In the genomic region with DNA sequence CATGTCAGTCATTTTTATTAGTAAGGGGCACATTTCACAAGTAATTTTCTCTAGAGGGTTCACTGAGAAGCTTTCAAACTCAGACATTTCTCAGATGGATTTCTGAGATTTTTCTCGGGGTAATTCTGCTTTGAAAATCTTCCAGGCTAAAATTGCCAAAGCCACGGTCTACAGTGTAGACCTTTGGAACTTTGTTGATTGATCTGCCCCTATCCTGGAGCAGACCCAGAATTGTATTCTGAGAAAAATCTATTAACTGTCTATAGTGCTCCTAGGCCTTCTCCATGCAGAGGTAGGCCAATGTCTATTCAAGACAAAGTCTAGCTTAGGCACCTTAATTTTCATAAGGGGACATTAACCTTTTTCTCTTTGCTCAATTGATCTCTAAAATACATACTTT, we compare ENCODE assay signal across 25 cellular contexts.
DNase-seq lines count a peak whose midpoint lies in the region; ATAC-seq and TF ChIP-seq lines count a peak whose summit lies in the region.
"Had no signal": no experiment of that assay in that cellular context is flagged by ENCODE, and none has a peak within 500 bp of the region (broad histone marks: within the 10 kb centered on the region; RNA-seq: fewer than 3 reads in every experiment).

No MANE protein-coding gene starts in this region.

- peak; percentile 51 for DNase-seq in left lobe of liver (ENCODE audit: low spot score)
- DNase-seq in mesendoderm, result no peak
- no peak for DNase-seq in NCI-H2107 (lab: John Stamatoyannopoulos, UW)
- DNase-seq: 8988T; ACHN; BE2C; C1 segment of cervical spinal cord; CD4-positive, alpha-beta memory T cell; CD4-positive, CD25-positive, alpha-beta regulatory T cell; CD8-positive, alpha-beta memory T cell; COR-L47; DMS 273 treated with DMSO at 0.1 percent for 48 hours; DMS153; DMS53; DMS79; DND-41; EL; GDM1 had no signal

- H3K27me3 Mint-ChIP-seq in stimulated activated memory B cell treated with anti-CD40 and anti-IgM and Interleukin-4, amounts not matched to agents 10 μg/mL and 1 μg/mL and 100 μg/mL, for 72 hours, result no peaks in the 10 kb centered on the region
- H3K27me3 Mint-ChIP-seq: CD4-positive, alpha-beta memory T cell; CD8-positive, alpha-beta memory T cell had no signal

- peak; percentile 77 for ATAC-seq in left lobe of liver
- no peak for ATAC-seq in HG03342 (IDR thresholded peaks at IDR 0.05; ENCODE audit: unreplicated experiment)
- ATAC-seq in GM19452 (IDR thresholded peaks at IDR 0.05; ENCODE audit: unreplicated experiment), result no peak
- ATAC-seq in stimulated activated memory B cell treated with anti-CD40 and anti-IgM and Interleukin-4, amounts not matched to agents 10 μg/mL and 1 μg/mL and 100 μg/mL, for 72 hours, result no peak
- ATAC-seq: GM12878 had no signal

- H3K18ac ChIP-seq in mesendoderm (ENCODE audit: low read length), result no peak overlapping the region

- H3K36me3 ChIP-seq in liver (ENCODE audit: control insufficient read depth in 4 of 4, insufficient read depth in 3 of 4, low read depth in 1 of 4, low read length in 3 of 4) (no peaks in the 10 kb centered on the region), mesendoderm (ENCODE audit: control insufficient read depth, insufficient read depth, low read length) (no peaks in the 10 kb centered on the region)
- H3K36me3 ChIP-seq: BE2C, BLaER1 had no signal

- no peak overlapping the region for H4K5ac ChIP-seq in mesendoderm (ENCODE audit: low read length)

- H2BK15ac ChIP-seq in mesendoderm (replicated peaks; ENCODE audit: low read depth), result peak overlapping the region; percentile 85

- H3K79me2 ChIP-seq in mesendoderm (ENCODE audit: control insufficient read depth, insufficient read depth, low read length), result no peaks in the 10 kb centered on the region

- no peak overlapping the region for H2AK5ac ChIP-seq in mesendoderm (ENCODE audit: low read length)

- peaks cover 4% of the 10 kb centered on the region for H3K9me3 Mint-ChIP-seq in stimulated activated memory B cell treated with anti-CD40 and anti-IgM and Interleukin-4, amounts not matched to agents 10 μg/mL and 1 μg/mL and 100 μg/mL, for 72 hours

- H3K36me3 Mint-ChIP-seq in stimulated activated memory B cell treated with anti-CD40 and anti-IgM and Interleukin-4, amounts not matched to agents 10 μg/mL and 1 μg/mL and 100 μg/mL, for 72 hours, result no peaks in the 10 kb centered on the region
- H3K36me3 Mint-ChIP-seq: CD14-positive monocyte; CD4-positive, alpha-beta memory T cell; CD4-positive, CD25-positive, alpha-beta regulatory T cell had no signal

- WGBS in liver, result 32% methylated on average over 2 of the region's 2 CpGs
- WGBS in mesendoderm (ENCODE audit: extremely low coverage, insufficient coverage, low lambda C conversion rate), result no CpG with 5 or more reads among the region's 2 CpGs

- peak overlapping the region in 2 of 3 donors; percentile 2 to 7 for H3K4me3 ChIP-seq in liver (ENCODE audit: low read depth in 1 of 3, low read length in 3 of 3)
- no peak overlapping the region for H3K4me3 ChIP-seq in mesendoderm (ENCODE audit: low read length)
- H3K4me3 ChIP-seq: BLaER1, GM12878 had no signal

- H4K8ac ChIP-seq in mesendoderm (ENCODE audit: low read depth, low read length), result no peak overlapping the region

- peaks cover 5 to 37% (median 19%) of the 10 kb centered on the region in 4 donors for H3K4me1 ChIP-seq in liver (ENCODE audit: control insufficient read depth in 4 of 4, insufficient read depth in 4 of 4, low read length in 3 of 4)
- H3K4me1 ChIP-seq in mesendoderm (ENCODE audit: control insufficient read depth, low read depth, low read length), result peaks cover 3% of the 10 kb centered on the region
- H3K4me1 ChIP-seq: BE2C had no signal

- H3K27me3 ChIP-seq in liver (ENCODE audit: control insufficient read depth in 4 of 4, insufficient read depth in 4 of 4, low read length in 3 of 4) (no peaks in the 10 kb centered on the region), mesendoderm (ENCODE audit: insufficient read depth, low read length, poor library complexity) (no peaks in the 10 kb centered on the region)
- H3K27me3 ChIP-seq: BE2C had no signal

- peaks cover 6% of the 10 kb centered on the region for H3K4me1 Mint-ChIP-seq in stimulated activated memory B cell treated with anti-CD40 and anti-IgM and Interleukin-4, amounts not matched to agents 10 μg/mL and 1 μg/mL and 100 μg/mL, for 72 hours

- peak in 1 of 2 donors; percentile 35 for TF ChIP-seq RAD21 in liver (IDR thresholded peaks at IDR 0.05)

- no peaks in the 10 kb centered on the region for H3K79me1 ChIP-seq in mesendoderm (ENCODE audit: low read length)

- H3K23ac ChIP-seq in mesendoderm (ENCODE audit: low read length), result no peak overlapping the region

- H3K27ac Mint-ChIP-seq in stimulated activated memory B cell treated with anti-CD40 and anti-IgM and Interleukin-4, amounts not matched to agents 10 μg/mL and 1 μg/mL and 100 μg/mL, for 72 hours, result no peak overlapping the region
- H3K27ac Mint-ChIP-seq: CD14-positive monocyte; CD4-positive, CD25-positive, alpha-beta regulatory T cell; CD8-positive, alpha-beta memory T cell had no signal

- TF ChIP-seq CTCF in liver (IDR thresholded peaks at IDR 0.05; ENCODE audit: low read depth, low read length, missing input control), result no peak

- H3K27ac ChIP-seq in liver (ENCODE audit: low read depth in 1 of 2, low read length in 2 of 2) (peak overlapping the region; percentile 21 to 69), mesendoderm (ENCODE audit: low read depth, low read length) (no peak overlapping the region)
- H3K27ac ChIP-seq: BLaER1 had no signal

- no peak overlapping the region for H2BK5ac ChIP-seq in mesendoderm (ENCODE audit: low read length)

- H3K9ac ChIP-seq in liver (ENCODE audit: low read depth in 1 of 2, low read length in 2 of 2) (peak overlapping the region in 1 of 2 donors; percentile 55), mesendoderm (ENCODE audit: low read length) (no peak overlapping the region)
- H3K9ac ChIP-seq: BLaER1 had no signal

- H2BK120ac ChIP-seq in mesendoderm (ENCODE audit: low read depth, low read length), result peak overlapping the region; percentile 28

- H3K4me3 Mint-ChIP-seq in stimulated activated memory B cell treated with anti-CD40 and anti-IgM and Interleukin-4, amounts not matched to agents 10 μg/mL and 1 μg/mL and 100 μg/mL, for 72 hours, result no peak overlapping the region
- H3K4me3 Mint-ChIP-seq: CD14-positive monocyte; CD4-positive, alpha-beta memory T cell had no signal

- H3K9me3 ChIP-seq in liver (ENCODE audit: control insufficient read depth in 4 of 4, low read length in 3 of 4), result peaks cover 0 to 2% (median 0%) of the 10 kb centered on the region in 4 donors
- H3K9me3 ChIP-seq: BE2C, BLaER1 had no signal

- H3K56ac ChIP-seq in mesendoderm (ENCODE audit: low read length), result no peak overlapping the region

- H3K4me2 ChIP-seq in mesendoderm (ENCODE audit: low read length), result no peak overlapping the region
- H3K4me2 ChIP-seq: BLaER1 had no signal

- peak overlapping the region; percentile 70 for H3K4ac ChIP-seq in mesendoderm (ENCODE audit: low read depth, low read length)

TF ChIP-seq in liver, 16 proteins besides CTCF, POLR2A, EP300 and RAD21 (continues in another document):
- TF ChIP-seq HNF4G (IDR thresholded peaks at IDR 0.05) (peak; percentile 72), TAF1 (conservative IDR thresholded peaks at IDR 0.05) (no peak), GABPA (IDR thresholded peaks at IDR 0.05 in 1 of 2, conservative IDR thresholded peaks at IDR 0.05 in 1 of 2) (no peak), SP1 (IDR thresholded peaks at IDR 0.05) (peak; percentile 89), NR2F2 (IDR thresholded peaks at IDR 0.05) (no peak), FOXA1 (IDR thresholded peaks at IDR 0.05) (no peak), YY1 (IDR thresholded peaks at IDR 0.05) (no peak), EGR1 (IDR thresholded peaks at IDR 0.05; ENCODE audit: low read depth in 2 of 2) (no peak), HNF4A (conservative IDR thresholded peaks at IDR 0.05) (peak; percentile 81 to 93), RXRA (IDR thresholded peaks at IDR 0.05) (peak; percentile 42 to 65), FOXA2 (IDR thresholded peaks at IDR 0.05) (no peak)
- TF ChIP-seq, protein P1, sequence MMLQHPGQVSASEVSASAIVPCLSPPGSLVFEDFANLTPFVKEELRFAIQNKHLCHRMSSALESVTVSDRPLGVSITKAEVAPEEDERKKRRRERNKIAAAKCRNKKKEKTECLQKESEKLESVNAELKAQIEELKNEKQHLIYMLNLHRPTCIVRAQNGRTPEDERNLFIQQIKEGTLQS (IDR thresholded peaks at IDR 0.05), result no peak
- TF ChIP-seq, protein P2, sequence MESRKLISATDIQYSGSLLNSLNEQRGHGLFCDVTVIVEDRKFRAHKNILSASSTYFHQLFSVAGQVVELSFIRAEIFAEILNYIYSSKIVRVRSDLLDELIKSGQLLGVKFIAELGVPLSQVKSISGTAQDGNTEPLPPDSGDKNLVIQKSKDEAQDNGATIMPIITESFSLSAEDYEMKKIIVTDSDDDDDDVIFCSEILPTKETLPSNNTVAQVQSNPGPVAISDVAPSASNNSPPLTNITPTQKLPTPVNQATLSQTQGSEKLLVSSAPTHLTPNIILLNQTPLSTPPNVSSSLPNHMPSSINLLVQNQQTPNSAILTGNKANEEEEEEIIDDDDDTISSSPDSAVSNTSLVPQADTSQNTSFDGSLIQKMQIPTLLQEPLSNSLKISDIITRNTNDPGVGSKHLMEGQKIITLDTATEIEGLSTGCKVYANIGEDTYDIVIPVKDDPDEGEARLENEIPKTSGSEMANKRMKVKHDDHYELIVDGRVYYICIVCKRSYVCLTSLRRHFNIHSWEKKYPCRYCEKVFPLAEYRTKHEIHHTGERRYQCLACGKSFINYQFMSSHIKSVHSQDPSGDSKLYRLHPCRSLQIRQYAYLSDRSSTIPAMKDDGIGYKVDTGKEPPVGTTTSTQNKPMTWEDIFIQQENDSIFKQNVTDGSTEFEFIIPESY (IDR thresholded peaks at IDR 0.05), result no peak
- TF ChIP-seq, protein P3, sequence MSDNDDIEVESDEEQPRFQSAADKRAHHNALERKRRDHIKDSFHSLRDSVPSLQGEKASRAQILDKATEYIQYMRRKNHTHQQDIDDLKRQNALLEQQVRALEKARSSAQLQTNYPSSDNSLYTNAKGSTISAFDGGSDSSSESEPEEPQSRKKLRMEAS (IDR thresholded peaks at IDR 0.05), result peak; percentile 24
